ENCODE assay signal across 8 cellular contexts in genomic region chr12:40184493-40185302, GRCh38. TPM values are rescaled to one million over a fixed set of nuclear protein-coding genes. Genes with fewer than 3 reads are reported as not detected.
"Had no signal": no experiment of that assay in that cellular context is flagged by ENCODE, and none has a peak within 500 bp of the region (broad histone marks: within the 10 kb centered on the region; RNA-seq: fewer than 3 reads in every experiment).

No MANE protein-coding gene starts in this region.

- FAIRE-seq: HepG2 had no signal

- H3K27ac Mint-ChIP-seq: HFFc6, IgD-negative memory B cell had no signal

- H3K4me1 ChIP-seq: HAP-1 had no signal

- H3K36me3 ChIP-seq: HAP-1 had no signal

- H3K27ac ChIP-seq: HL-60 had no signal

- H3K9me3 ChIP-seq: HAP-1 had no signal

- H3K4me3 ChIP-seq: HAP-1 had no signal

- H3K4me3 Mint-ChIP-seq: HFFc6, IgD-negative memory B cell had no signal

- ATAC-seq: HCT116, HepG2 had no signal

- H3K27me3 Mint-ChIP-seq: IgD-negative memory B cell had no signal

- DNase-seq: GOT3, H7, HFFc6 had no signal

RNA-seq across cellular contexts. Expression of gene LRRK2, which starts 40.1 kb away (rescaled TPM):
- total RNA-seq: HepG2 had no signal
- polyA plus RNA-seq: HepG2 had no signal
